20 cellular contexts compared by ENCODE assay signal in the genomic region with DNA sequence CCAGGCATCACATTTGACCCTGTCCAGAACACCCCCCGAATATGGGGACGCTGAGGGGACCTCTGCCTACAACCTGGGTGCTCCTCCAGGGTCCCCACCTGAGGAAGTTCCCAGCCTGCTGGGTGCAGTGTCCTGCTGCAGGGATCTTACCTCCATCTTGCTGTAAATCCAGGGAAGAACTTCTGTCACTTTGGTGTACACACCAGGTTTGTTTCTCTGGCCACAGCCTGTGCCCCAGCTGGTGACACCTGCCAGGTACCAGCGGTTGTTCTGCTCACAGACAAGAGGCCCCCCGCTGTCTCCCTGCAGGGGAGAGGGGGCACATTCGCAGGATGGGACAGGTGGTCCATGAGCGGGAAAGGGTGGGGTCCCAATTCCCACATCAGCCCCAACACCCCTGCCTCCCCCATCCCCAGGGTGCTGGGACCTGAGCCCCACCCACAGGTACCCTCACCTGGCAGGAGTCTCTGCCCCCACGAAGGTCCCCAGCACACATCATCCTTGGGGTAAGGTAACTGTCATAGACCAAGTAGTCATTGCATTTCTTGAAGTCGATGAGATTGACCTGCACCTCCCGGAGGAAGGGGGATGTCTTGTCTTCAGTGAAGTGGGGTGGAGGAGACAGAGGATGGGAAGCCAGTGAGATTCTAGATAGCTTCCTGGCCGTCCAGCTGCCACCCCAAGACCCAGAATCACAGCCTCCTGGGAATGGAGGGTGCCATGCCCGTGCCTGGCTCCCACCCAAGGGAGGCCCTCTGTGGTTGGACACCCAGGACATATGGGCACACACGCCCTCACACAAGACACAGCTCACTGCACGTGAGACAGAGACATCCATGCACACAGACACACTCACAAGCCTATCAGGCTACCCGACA. TPM values are rescaled to one million over a fixed set of nuclear protein-coding genes. Genes with fewer than 3 reads are reported as not detected.
"Had no signal": no experiment of that assay in that cellular context is flagged by ENCODE, and none has a peak within 500 bp of the region (broad histone marks: within the 10 kb centered on the region; RNA-seq: fewer than 3 reads in every experiment).

No MANE protein-coding gene starts in this region.

- H3K4me1 ChIP-seq: gastrocnemius medialis had no signal

- ATAC-seq: gastrocnemius medialis; heart right ventricle; left ventricle myocardium superior; right cardiac atrium; stimulated activated memory B cell treated with anti-CD40 and anti-IgM and Interleukin-4, amounts not matched to agents 10 μg/mL and 1 μg/mL and 100 μg/mL, for 72 hours had no signal

- H3K27ac Mint-ChIP-seq: activated naive CD4-positive, alpha-beta T cell treated with anti-CD3 and anti-CD28 coated beads, Interleukin-2, amount 50 U/mL, for 24 hours; progenitor cell of endocrine pancreas; stimulated activated memory B cell treated with anti-CD40 and anti-IgM and Interleukin-4, amounts not matched to agents 10 μg/mL and 1 μg/mL and 100 μg/mL, for 72 hours; T-helper 2 cell treated with Interferon-gamma antibody and Interleukin-4, amounts not matched to agents 5 μg/mL and 100 μg/mL, for 36 hours had no signal

- H3K4me3 ChIP-seq: colonic mucosa, gastrocnemius medialis, heart right ventricle, transverse colon had no signal

- H3K9me3 ChIP-seq: colonic mucosa, gastrocnemius medialis, heart right ventricle, neutrophil, transverse colon had no signal

- DNase-seq: activated CD4-positive, alpha-beta T cell treated with anti-CD3 and anti-CD28 coated beads for 1 hour; activated CD4-positive, alpha-beta T cell treated with anti-CD3 and anti-CD28 coated beads, Interleukin-2, amount 50 U/mL, for 48 hours; activated CD8-positive, alpha-beta memory T cell treated with anti-CD3 and anti-CD28 coated beads, Interleukin-2, amount 50 U/mL, for 4 hours; caudate nucleus; colonic mucosa; effector CD8-positive, alpha-beta T cell; gastrocnemius medialis; heart right ventricle; kidney; left ventricle myocardium superior; right cardiac atrium; stimulated activated CD4-positive, alpha-beta T cell treated with anti-CD3 and anti-CD28 coated beads, Interleukin-1b, Interleukin-23, amount 100 ng/mL, for 48 hours; transverse colon had no signal

- H3K9me3 Mint-ChIP-seq: activated naive CD4-positive, alpha-beta T cell treated with anti-CD3 and anti-CD28 coated beads, Interleukin-2, amount 50 U/mL, for 24 hours; stimulated activated memory B cell treated with anti-CD40 and anti-IgM and Interleukin-4, amounts not matched to agents 10 μg/mL and 1 μg/mL and 100 μg/mL, for 72 hours; T-helper 2 cell treated with Interferon-gamma antibody and Interleukin-4, amounts not matched to agents 5 μg/mL and 100 μg/mL, for 36 hours had no signal

- H3K27ac ChIP-seq: colonic mucosa, gastrocnemius medialis, neutrophil, transverse colon had no signal

- H3K27me3 Mint-ChIP-seq: activated naive CD4-positive, alpha-beta T cell treated with anti-CD3 and anti-CD28 coated beads, Interleukin-2, amount 50 U/mL, for 24 hours; stimulated activated memory B cell treated with anti-CD40 and anti-IgM and Interleukin-4, amounts not matched to agents 10 μg/mL and 1 μg/mL and 100 μg/mL, for 72 hours had no signal

- H3K27me3 ChIP-seq: colonic mucosa, gastrocnemius medialis, neutrophil, transverse colon had no signal

- H3K4me3 Mint-ChIP-seq: activated naive CD4-positive, alpha-beta T cell treated with anti-CD3 and anti-CD28 coated beads, Interleukin-2, amount 50 U/mL, for 24 hours; stimulated activated memory B cell treated with anti-CD40 and anti-IgM and Interleukin-4, amounts not matched to agents 10 μg/mL and 1 μg/mL and 100 μg/mL, for 72 hours; T-helper 2 cell treated with Interferon-gamma antibody and Interleukin-4, amounts not matched to agents 5 μg/mL and 100 μg/mL, for 36 hours had no signal

- H3K36me3 ChIP-seq: colonic mucosa, gastrocnemius medialis, heart right ventricle, neutrophil, transverse colon had no signal

- H3K36me3 Mint-ChIP-seq: activated naive CD4-positive, alpha-beta T cell treated with anti-CD3 and anti-CD28 coated beads, Interleukin-2, amount 50 U/mL, for 24 hours; stimulated activated memory B cell treated with anti-CD40 and anti-IgM and Interleukin-4, amounts not matched to agents 10 μg/mL and 1 μg/mL and 100 μg/mL, for 72 hours had no signal

RNA-seq across cellular contexts. Expression of a gene that starts 25.5 kb away (rescaled TPM):
- total RNA-seq: fibroblast of lung, gastrocnemius medialis, myocyte had no signal
- polyA plus RNA-seq: fibroblast of lung had no signal
